In genomic region chr3:30632521-30632920, GRCh38 we compare ENCODE assay signal across 14 cellular contexts. TPM values are rescaled to one million over a fixed set of nuclear protein-coding genes. Genes with fewer than 3 reads are reported as not detected.
A peak's percentile ranks its signal among the peaks of the same experiment; 100 is the strongest.
DNase-seq lines count a peak whose midpoint lies in the region; ATAC-seq, FAIRE-seq and TF ChIP-seq lines count a peak whose summit lies in the region.
"Had no signal": no experiment of that assay in that cellular context is flagged by ENCODE, and none has a peak within 500 bp of the region (broad histone marks: within the 10 kb centered on the region; RNA-seq: fewer than 3 reads in every experiment).

No MANE protein-coding gene starts in this region.

- ATAC-seq in HepG2 (no peak), right lobe of liver (no peak)
- no peak for ATAC-seq in activated naive CD4-positive, alpha-beta T cell treated with anti-CD3 and anti-CD28 coated beads, Interleukin-2, amount 50 U/mL, for 72 hours
- no peak for ATAC-seq in naive thymus-derived CD8-positive, alpha-beta T cell

- POLR2A ChIA-PET in HepG2 (lab: Yijun Ruan, JAX): interaction anchor here (1.0 kb wide), 1 partner anchor 19 kb away, joined by 3 read pairs; no protein-coding TSS in a partner anchor
- POLR2A ChIA-PET in naive thymus-derived CD8-positive, alpha-beta T cell (lab: Charles Lee): interaction anchor here (0.9 to 14.9 kb wide), 8 partner anchors 10 to 35 kb away, joined by 3 to 215 read pairs (median 16); partner anchors contain the start of gene TGFBR2

- CTCF ChIA-PET in HepG2 (lab: Yijun Ruan, JAX; ENCODE audit: low intra/inter-chr PET ratio, low total read pairs): no interaction called here

- H3K27me3 Mint-ChIP-seq in naive thymus-derived CD8-positive, alpha-beta T cell: no peaks in the 10 kb centered on the region
- no peaks in the 10 kb centered on the region; the same call in 1 of the 2 replicates for H3K27me3 Mint-ChIP-seq in HFFc6 (ENCODE audit: insufficient read depth)

- in situ Hi-C loops in HepG2 (cut with HindIII; ENCODE audit: extremely low pct_ligation_motif_present, low pct_unique_long_range_greater_than_20kb): no loop called here

- TF ChIP-seq POLR2A in HepG2 (IDR thresholded peaks at IDR 0.05; ENCODE audit: insufficient read depth in 1 of 2, low read depth in 2 of 2, low read length in 2 of 2) (no peak), right lobe of liver (IDR thresholded peaks at IDR 0.05) (no peak)

- H4K20me1 ChIP-seq in HepG2 (ENCODE audit: insufficient read depth, low read length): peaks cover 98% of the 10 kb centered on the region

- TF ChIP-seq RAD21 in HepG2 (CRISPR knock-in tag; IDR thresholded peaks at IDR 0.05): no peak

- peaks cover 99% of the 10 kb centered on the region for H3K79me2 ChIP-seq in HepG2 (ENCODE audit: insufficient read depth, low read length)

- BruUV-seq in HepG2 (replicated peaks; lab: Mats Ljungman, UMichigan): no TSS peak

- H3K36me3 ChIP-seq in HepG2 (replicated peaks in 1 of 2; ENCODE audit: control insufficient read depth in 1 of 2, insufficient read depth in 2 of 2, low read length in 2 of 2): peaks cover 16 to 71% of the 10 kb centered on the region in 2 experiments
- no peaks in the 10 kb centered on the region for H3K36me3 ChIP-seq in right lobe of liver
- H3K36me3 ChIP-seq: ovary had no signal

- WGBS in HepG2 (ENCODE audit: low lambda C conversion rate): 92% methylated on average over 1 of the region's 1 CpG
- WGBS in right lobe of liver (ENCODE audit: insufficient coverage, low coverage, low lambda C conversion rate, missing lambda C conversion rate): 43% methylated on average over 1 of the region's 1 CpG

- H3K4me3 Mint-ChIP-seq in naive thymus-derived CD8-positive, alpha-beta T cell: peak overlapping the region; percentile 63 to 87 (median 81)
- no peak overlapping the region for H3K4me3 Mint-ChIP-seq in HFFc6

- no peak for TF ChIP-seq CTCF in HepG2 (CRISPR knock-in tag; IDR thresholded peaks at IDR 0.05)
- no peak for TF ChIP-seq CTCF in right lobe of liver (IDR thresholded peaks at IDR 0.05)
- no peak for TF ChIP-seq CTCF in HFFc6 (IDR thresholded peaks at IDR 0.05)

- H3K27ac Mint-ChIP-seq in activated naive CD4-positive, alpha-beta T cell treated with anti-CD3 and anti-CD28 coated beads, Interleukin-2, amount 50 U/mL, for 72 hours: peak overlapping the region; percentile 97 to 99
- H3K27ac Mint-ChIP-seq in naive thymus-derived CD8-positive, alpha-beta T cell: peak overlapping the region; percentile 91 to 100 (median 96)
- no peak overlapping the region for H3K27ac Mint-ChIP-seq in HFFc6

- H3K4me3 ChIP-seq in HepG2 (replicated peaks in 1 of 3; ENCODE audit: insufficient read depth in 1 of 3, low read depth in 2 of 3, low read length in 3 of 3) (no peak overlapping the region), right lobe of liver (no peak overlapping the region)
- H3K4me3 ChIP-seq: ovary had no signal

- DNase-seq in HepG2 (ENCODE audit: low spot score): no peak
- no peak for DNase-seq in right lobe of liver
- no peak for DNase-seq in activated naive CD4-positive, alpha-beta T cell treated with anti-CD3 and anti-CD28 coated beads, Interleukin-2, amount 50 U/mL, for 72 hours (ENCODE audit: low spot score in 2 of 2)
- DNase-seq in naive thymus-derived CD8-positive, alpha-beta T cell: no peak
- DNase-seq in H4 (ENCODE audit: low spot score): no peak
- no peak for DNase-seq in putamen (ENCODE audit: low spot score)
- no peak for DNase-seq in hippocampal formation (lab: John Stamatoyannopoulos, UW)
- DNase-seq in HFFc6: no peak
- DNase-seq: mesendoderm, ovary, SK-N-SH had no signal

- peak overlapping the region; percentile 30; the same call in 1 of the 2 replicates for H3K4me2 ChIP-seq in HepG2 (ENCODE audit: low read depth, low read length)
- H3K4me2 ChIP-seq: SK-N-SH had no signal

- TF ChIP-seq EP300 in HepG2 (IDR thresholded peaks at IDR 0.05; ENCODE audit: low read depth in 2 of 2, low read length in 2 of 2) (no peak), HepG2 (CRISPR knock-in tag; IDR thresholded peaks at IDR 0.05; ENCODE audit: borderline replicate concordance) (no peak)

- FAIRE-seq in HepG2 (lab: Jason Lieb, UNC): no peak
- FAIRE-seq: colon, GM19239, H1 had no signal

- H2AFZ ChIP-seq in HepG2 (ENCODE audit: low read length): no peak overlapping the region

- H3K27ac ChIP-seq in HepG2 (ENCODE audit: extremely low read length, insufficient read depth, low read length): peak overlapping the region; percentile 69
- H3K27ac ChIP-seq in right lobe of liver: no peak overlapping the region
- H3K27ac ChIP-seq: ovary had no signal

- H3K27me3 ChIP-seq in HepG2 (ENCODE audit: control insufficient read depth in 1 of 2, insufficient read depth in 2 of 2, low read length in 2 of 2) (no peaks in the 10 kb centered on the region), right lobe of liver (no peaks in the 10 kb centered on the region)
- H3K27me3 ChIP-seq: ovary had no signal

- H3K4me1 ChIP-seq in HepG2 (ENCODE audit: insufficient read depth, low read length) (peaks cover 100% of the 10 kb centered on the region), right lobe of liver (peaks cover 0 to 53% (median 8%) of the 10 kb centered on the region in 4 donors)

- H3K9me3 ChIP-seq in HepG2 (ENCODE audit: low read length): no peaks in the 10 kb centered on the region
- H3K9me3 ChIP-seq in right lobe of liver: no peaks in the 10 kb centered on the region
- H3K9me3 ChIP-seq: ovary, SK-N-SH had no signal

- H3K4me1 Mint-ChIP-seq in naive thymus-derived CD8-positive, alpha-beta T cell: peaks cover 39 to 99% (median 90%) of the 10 kb centered on the region in 4 donors
- H3K4me1 Mint-ChIP-seq in HFFc6 (ENCODE audit: low read depth): peaks cover 68% of the 10 kb centered on the region

- H3K9me3 Mint-ChIP-seq in activated naive CD4-positive, alpha-beta T cell treated with anti-CD3 and anti-CD28 coated beads, Interleukin-2, amount 50 U/mL, for 72 hours: no peaks in the 10 kb centered on the region
- no peaks in the 10 kb centered on the region for H3K9me3 Mint-ChIP-seq in naive thymus-derived CD8-positive, alpha-beta T cell
- no peaks in the 10 kb centered on the region for H3K9me3 Mint-ChIP-seq in HFFc6

- no peak overlapping the region for H3K9ac ChIP-seq in HepG2 (ENCODE audit: insufficient read depth, low read depth, low read length)
- H3K9ac ChIP-seq: SK-N-SH had no signal

- intact Hi-C loops in HepG2 (cut with micrococcal nuclease; ENCODE audit: unreplicated experiment) (no loop called here), right lobe of liver (cut with DNase I) (no loop called here)

- H3K36me3 Mint-ChIP-seq in activated naive CD4-positive, alpha-beta T cell treated with anti-CD3 and anti-CD28 coated beads, Interleukin-2, amount 50 U/mL, for 72 hours: peaks cover 38 to 51% of the 10 kb centered on the region in 2 donors
- peaks cover 10 to 59% (median 43%) of the 10 kb centered on the region in 3 donors for H3K36me3 Mint-ChIP-seq in naive thymus-derived CD8-positive, alpha-beta T cell
- H3K36me3 Mint-ChIP-seq in HFFc6 (ENCODE audit: low read depth): peaks cover 69% of the 10 kb centered on the region

TF ChIP-seq in HepG2, 621 proteins besides CTCF, POLR2A, EP300 and RAD21:
- peak; percentile 42; the same call in 1 of the 2 replicates for TF ChIP-seq POLR2AphosphoS5 (IDR thresholded peaks at IDR 0.05; ENCODE audit: low read depth, low read length)
- TF ChIP-seq ATF7 (IDR thresholded peaks at IDR 0.05): no peak
- no peak for TF ChIP-seq ATF7 (CRISPR knock-in tag; IDR thresholded peaks at IDR 0.05)
- TF ChIP-seq RBM22 (optimal IDR thresholded peaks at IDR 0.05; ENCODE audit: low read length): peak; percentile 69
TF ChIP-seq in HepG2: peak in this region for 2.

RNA-seq across cellular contexts. Expression of gene TGFBR2, which starts 26.1 kb away (rescaled TPM):
- total RNA-seq in HepG2 (2016; rRNA removed; fragmentation: Illumina TruSeq; extraction: Trizol) (68.1 and 82.2 TPM in 2 replicates), right lobe of liver (10 to 100 TPM; 24.9 to 52.6 (median 45.5) TPM)
- total RNA-seq in HepG2 (2016; cell fraction: cytosol; rRNA removed; fragmentation: Illumina TruSeq; extraction: Trizol; ENCODE audit: low read depth): 25.9 and 27.4 TPM in 2 replicates
- total RNA-seq in HepG2 (2016; cell fraction: insoluble cytoplasmic fraction; rRNA removed; fragmentation: Illumina TruSeq; extraction: Trizol): 66.0 and 82.3 TPM in 2 replicates
- total RNA-seq in HepG2 (2016; cell fraction: membrane; rRNA removed; fragmentation: Illumina TruSeq; extraction: Trizol): 67.6 and 68.8 TPM in 2 replicates
- 134 and 135 TPM in 2 replicates for total RNA-seq in HepG2 (2016; cell fraction: nucleus; rRNA removed; fragmentation: Illumina TruSeq; extraction: Trizol)
- 187 and 204 TPM in 2 replicates for polyA plus RNA-seq in HepG2 (2011; rRNA removed)
- 141 and 194 TPM in 2 replicates for polyA plus RNA-seq in HepG2 (2011; cell fraction: cytosol; rRNA removed)
- 105 and 123 TPM in 2 replicates for polyA plus RNA-seq in HepG2 (2011; cell fraction: nucleus; rRNA removed)
- polyA plus RNA-seq in HepG2 (2012): 125 and 162 TPM in 2 replicates
- 8.6 and 9.7 TPM in 2 replicates for polyA plus RNA-seq in HepG2 (2016; cell fraction: cytosol; fragmentation: Illumina TruSeq; extraction: Trizol; ENCODE audit: low read depth)
- polyA plus RNA-seq in HepG2 (2016; cell fraction: insoluble cytoplasmic fraction; fragmentation: Illumina TruSeq; extraction: Trizol; ENCODE audit: low read depth): 68.0 and 70.0 TPM in 2 replicates
- polyA plus RNA-seq in HepG2 (2016; cell fraction: membrane; fragmentation: Illumina TruSeq; extraction: Trizol; ENCODE audit: low read depth): 38.2 and 38.9 TPM in 2 replicates
- polyA plus RNA-seq in HepG2 (2016; cell fraction: nucleus; fragmentation: Illumina TruSeq; extraction: Trizol; ENCODE audit: insufficient read depth, low read depth): 134 and 138 TPM in 2 replicates
- polyA minus RNA-seq in HepG2 (2011; rRNA and poly(A)+ RNA removed; ENCODE audit: low replicate concordance): 24.1 and 399 TPM in 2 replicates
- 188 and 237 TPM in 2 replicates for polyA minus RNA-seq in HepG2 (2011; cell fraction: cytosol; rRNA and poly(A)+ RNA removed)
- 353 and 432 TPM in 2 replicates for polyA minus RNA-seq in HepG2 (2011; cell fraction: nucleus; rRNA and poly(A)+ RNA removed)
- 10 to 100 TPM; 45.0 to 74.1 TPM for total RNA-seq in activated naive CD4-positive, alpha-beta T cell treated with anti-CD3 and anti-CD28 coated beads, Interleukin-2, amount 50 U/mL, for 72 hours
- total RNA-seq in naive thymus-derived CD8-positive, alpha-beta T cell: 100 to 1,000 TPM; 260 to 268 TPM
- polyA plus RNA-seq in naive thymus-derived CD8-positive, alpha-beta T cell: 100 to 1,000 TPM; 128 to 226 (median 131) TPM
- total RNA-seq in H4 (2014; rRNA removed; shearing (Covaris generic)): 9.0 and 13.4 TPM in 2 replicates
- total RNA-seq in HFFc6 (2021; fragmentation: NEBNext Ultra II Directional; extraction: Animal tissue kit (Norgen Biotek cat#: 25700)): 100 to 1,000 TPM in 4 of 6 experiments, 10 to 100 TPM in 2; 78.5 to 135 (median 118) TPM
